17 cellular contexts compared by ENCODE assay signal in the genomic region with DNA sequence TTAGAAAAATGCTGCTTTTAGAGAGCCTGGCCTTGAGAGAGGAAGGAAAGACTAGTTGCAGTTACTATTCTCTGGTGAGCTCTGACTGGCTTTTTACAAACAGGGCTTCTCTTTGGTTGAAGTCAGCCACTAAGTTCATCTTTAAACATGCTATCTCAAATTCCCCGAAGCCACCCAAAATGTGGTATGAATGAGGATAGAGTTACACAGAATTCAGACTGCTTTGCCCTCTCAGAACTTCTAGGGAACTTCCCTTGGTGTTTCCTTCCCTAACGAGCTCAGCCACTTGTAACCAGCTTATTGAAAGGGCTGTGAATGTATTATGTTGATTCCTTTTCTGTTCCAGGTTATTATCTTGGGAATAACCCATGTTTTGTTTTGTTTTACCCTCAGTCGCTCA.
DNase-seq lines count a peak whose midpoint lies in the region; ATAC-seq and TF ChIP-seq lines count a peak whose summit lies in the region.
"Had no signal": no experiment of that assay in that cellular context is flagged by ENCODE, and none has a peak within 500 bp of the region (broad histone marks: within the 10 kb centered on the region; RNA-seq: fewer than 3 reads in every experiment).

No MANE protein-coding gene starts in this region.

- H3K4me1 Mint-ChIP-seq in activated CD8-positive, alpha-beta T cell treated with anti-CD3 and anti-CD28 coated beads for 36 hours (ENCODE audit: low read depth): peaks cover 2% of the 10 kb centered on the region
- peaks cover 7% of the 10 kb centered on the region for H3K4me1 Mint-ChIP-seq in activated CD8-positive, alpha-beta T cell treated with anti-CD3 and anti-CD28 coated beads, Interleukin-2, amount 10 ng/mL, durations not matched to agents 7 days and 5 days (ENCODE audit: low read depth)
- peaks cover 69% of the 10 kb centered on the region for H3K4me1 Mint-ChIP-seq in dendritic cell treated with granulocyte-macrophage colony-stimulating factor and Interleukin-4, amounts not matched to agents 40 ng/mL and 50 ng/mL, for 4 days (ENCODE audit: low read depth)
- H3K4me1 Mint-ChIP-seq in stimulated activated memory B cell treated with anti-CD40 and anti-IgM and Interleukin-4, amounts not matched to agents 10 μg/mL and 1 μg/mL and 100 μg/mL, for 72 hours: peaks cover 91% of the 10 kb centered on the region

- TF ChIP-seq CTCF in activated CD8-positive, alpha-beta T cell treated with anti-CD3 and anti-CD28 coated beads for 36 hours (IDR thresholded peaks at IDR 0.05): no peak

- DNase-seq in activated CD8-positive, alpha-beta T cell treated with anti-CD3 and anti-CD28 coated beads for 36 hours: no peak
- DNase-seq in activated CD8-positive, alpha-beta T cell treated with anti-CD3 and anti-CD28 coated beads, Interleukin-2, amount 10 ng/mL, durations not matched to agents 7 days and 5 days: no peak
- peak; percentile 77 to 84 for DNase-seq in Kasumi-1 (lab: John Stamatoyannopoulos, UW)
- no peak for DNase-seq in NCI-H2196 (lab: John Stamatoyannopoulos, UW; ENCODE audit: unreplicated experiment)
- DNase-seq in left lobe of liver (ENCODE audit: low spot score): no peak
- DNase-seq in stimulated activated CD4-positive, alpha-beta T cell treated with anti-CD3 and anti-CD28 coated beads, Interleukin-4, amount 100 ng/mL, for 4 hours: no peak
- DNase-seq: ACHN; activated CD8-positive, alpha-beta memory T cell treated with anti-CD3 and anti-CD28 coated beads for 24 hours; activated gamma-delta T cell; COR-L47; GOT3; heart right ventricle; kidney glomerular epithelial cell; NCI-H2107; NCI-H82 had no signal

- H3K27ac Mint-ChIP-seq in activated CD8-positive, alpha-beta T cell treated with anti-CD3 and anti-CD28 coated beads for 36 hours: no peak overlapping the region
- no peak overlapping the region for H3K27ac Mint-ChIP-seq in activated CD8-positive, alpha-beta T cell treated with anti-CD3 and anti-CD28 coated beads, Interleukin-2, amount 10 ng/mL, durations not matched to agents 7 days and 5 days
- H3K27ac Mint-ChIP-seq in dendritic cell treated with granulocyte-macrophage colony-stimulating factor and Interleukin-4, amounts not matched to agents 40 ng/mL and 50 ng/mL, for 4 days: peak overlapping the region; percentile 88
- H3K27ac Mint-ChIP-seq in stimulated activated memory B cell treated with anti-CD40 and anti-IgM and Interleukin-4, amounts not matched to agents 10 μg/mL and 1 μg/mL and 100 μg/mL, for 72 hours: peak overlapping the region; percentile 98

- CTCF ChIA-PET in activated CD8-positive, alpha-beta T cell treated with anti-CD3 and anti-CD28 coated beads for 36 hours (lab: Charles Lee): interaction anchor here (1.0 to 1.4 kb wide), 2 partner anchors 104 to 159 kb away, joined by 3 to 4 read pairs; no protein-coding TSS in a partner anchor
- CTCF ChIA-PET in activated CD8-positive, alpha-beta T cell treated with anti-CD3 and anti-CD28 coated beads, Interleukin-2, amount 10 ng/mL, durations not matched to agents 7 days and 5 days (lab: Charles Lee): interaction anchor here (1.0 kb wide), 1 partner anchor 81 kb away, joined by 4 read pairs; no protein-coding TSS in a partner anchor

- peak; percentile 61 for ATAC-seq in activated CD8-positive, alpha-beta T cell treated with anti-CD3 and anti-CD28 coated beads for 36 hours
- ATAC-seq in activated CD8-positive, alpha-beta T cell treated with anti-CD3 and anti-CD28 coated beads, Interleukin-2, amount 10 ng/mL, durations not matched to agents 7 days and 5 days: no peak
- peak; percentile 66 for ATAC-seq in stimulated activated memory B cell treated with anti-CD40 and anti-IgM and Interleukin-4, amounts not matched to agents 10 μg/mL and 1 μg/mL and 100 μg/mL, for 72 hours
- no peak for ATAC-seq in left lobe of liver
- ATAC-seq: heart right ventricle had no signal

- H3K4me3 Mint-ChIP-seq in activated CD8-positive, alpha-beta T cell treated with anti-CD3 and anti-CD28 coated beads for 36 hours: no peak overlapping the region
- H3K4me3 Mint-ChIP-seq in activated CD8-positive, alpha-beta T cell treated with anti-CD3 and anti-CD28 coated beads, Interleukin-2, amount 10 ng/mL, durations not matched to agents 7 days and 5 days: no peak overlapping the region
- H3K4me3 Mint-ChIP-seq in dendritic cell treated with granulocyte-macrophage colony-stimulating factor and Interleukin-4, amounts not matched to agents 40 ng/mL and 50 ng/mL, for 4 days: no peak overlapping the region
- H3K4me3 Mint-ChIP-seq in stimulated activated memory B cell treated with anti-CD40 and anti-IgM and Interleukin-4, amounts not matched to agents 10 μg/mL and 1 μg/mL and 100 μg/mL, for 72 hours: peak overlapping the region; percentile 39

- H3K27me3 Mint-ChIP-seq in activated CD8-positive, alpha-beta T cell treated with anti-CD3 and anti-CD28 coated beads for 36 hours: no peaks in the 10 kb centered on the region
- no peaks in the 10 kb centered on the region for H3K27me3 Mint-ChIP-seq in activated CD8-positive, alpha-beta T cell treated with anti-CD3 and anti-CD28 coated beads, Interleukin-2, amount 10 ng/mL, durations not matched to agents 7 days and 5 days (ENCODE audit: low read depth)
- no peaks in the 10 kb centered on the region for H3K27me3 Mint-ChIP-seq in dendritic cell treated with granulocyte-macrophage colony-stimulating factor and Interleukin-4, amounts not matched to agents 40 ng/mL and 50 ng/mL, for 4 days
- H3K27me3 Mint-ChIP-seq in stimulated activated memory B cell treated with anti-CD40 and anti-IgM and Interleukin-4, amounts not matched to agents 10 μg/mL and 1 μg/mL and 100 μg/mL, for 72 hours: no peaks in the 10 kb centered on the region

- peaks cover 3% of the 10 kb centered on the region for H3K36me3 Mint-ChIP-seq in activated CD8-positive, alpha-beta T cell treated with anti-CD3 and anti-CD28 coated beads for 36 hours (ENCODE audit: low read depth)
- H3K36me3 Mint-ChIP-seq in activated CD8-positive, alpha-beta T cell treated with anti-CD3 and anti-CD28 coated beads, Interleukin-2, amount 10 ng/mL, durations not matched to agents 7 days and 5 days (ENCODE audit: low read depth): no peaks in the 10 kb centered on the region
- peaks cover 18% of the 10 kb centered on the region for H3K36me3 Mint-ChIP-seq in dendritic cell treated with granulocyte-macrophage colony-stimulating factor and Interleukin-4, amounts not matched to agents 40 ng/mL and 50 ng/mL, for 4 days (ENCODE audit: low read depth)
- peaks cover 9% of the 10 kb centered on the region for H3K36me3 Mint-ChIP-seq in stimulated activated memory B cell treated with anti-CD40 and anti-IgM and Interleukin-4, amounts not matched to agents 10 μg/mL and 1 μg/mL and 100 μg/mL, for 72 hours

- intact Hi-C loops in activated CD8-positive, alpha-beta T cell treated with anti-CD3 and anti-CD28 coated beads for 36 hours (cut with micrococcal nuclease): no loop called here
- intact Hi-C loops in dendritic cell treated with granulocyte-macrophage colony-stimulating factor and Interleukin-4, amounts not matched to agents 40 ng/mL and 50 ng/mL, for 4 days (cut with micrococcal nuclease): loop anchor here (5.0 to 10.0 kb wide), 2 partner anchors 84 to 171 kb away; a partner anchor contains a TSS

- peaks cover 3% of the 10 kb centered on the region for H3K9me3 Mint-ChIP-seq in activated CD8-positive, alpha-beta T cell treated with anti-CD3 and anti-CD28 coated beads for 36 hours
- no peaks in the 10 kb centered on the region for H3K9me3 Mint-ChIP-seq in activated CD8-positive, alpha-beta T cell treated with anti-CD3 and anti-CD28 coated beads, Interleukin-2, amount 10 ng/mL, durations not matched to agents 7 days and 5 days (ENCODE audit: insufficient read depth)
- peaks cover 7% of the 10 kb centered on the region for H3K9me3 Mint-ChIP-seq in dendritic cell treated with granulocyte-macrophage colony-stimulating factor and Interleukin-4, amounts not matched to agents 40 ng/mL and 50 ng/mL, for 4 days
- no peaks in the 10 kb centered on the region for H3K9me3 Mint-ChIP-seq in stimulated activated memory B cell treated with anti-CD40 and anti-IgM and Interleukin-4, amounts not matched to agents 10 μg/mL and 1 μg/mL and 100 μg/mL, for 72 hours

- POLR2A ChIA-PET in activated CD8-positive, alpha-beta T cell treated with anti-CD3 and anti-CD28 coated beads for 36 hours (lab: Charles Lee): no interaction called here
- POLR2A ChIA-PET in activated CD8-positive, alpha-beta T cell treated with anti-CD3 and anti-CD28 coated beads, Interleukin-2, amount 10 ng/mL, durations not matched to agents 7 days and 5 days (lab: Charles Lee): no interaction called here

Comparison
In these comparisons a context has a peak if more than half of its experiments do, and no peak if none do; other contexts are left out.
1. ATAC-seq: peak in activated CD8-positive, alpha-beta T cell treated with anti-CD3 and anti-CD28 coated beads for 36 hours (single experiment) and stimulated activated memory B cell treated with anti-CD40 and anti-IgM and Interleukin-4, amounts not matched to agents 10 μg/mL and 1 μg/mL and 100 μg/mL, for 72 hours (single experiment); none in activated CD8-positive, alpha-beta T cell treated with anti-CD3 and anti-CD28 coated beads, Interleukin-2, amount 10 ng/mL, durations not matched to agents 7 days and 5 days (single experiment) and left lobe of liver (single experiment).
2. DNase-seq: peak in Kasumi-1 (2 of 2); none in activated CD8-positive, alpha-beta T cell treated with anti-CD3 and anti-CD28 coated beads for 36 hours (single experiment), activated CD8-positive, alpha-beta T cell treated with anti-CD3 and anti-CD28 coated beads, Interleukin-2, amount 10 ng/mL, durations not matched to agents 7 days and 5 days (single experiment), NCI-H2196 (single experiment), left lobe of liver (single experiment) and stimulated activated CD4-positive, alpha-beta T cell treated with anti-CD3 and anti-CD28 coated beads, Interleukin-4, amount 100 ng/mL, for 4 hours (0 of 2).
3. H3K27ac Mint-ChIP-seq: peak in dendritic cell treated with granulocyte-macrophage colony-stimulating factor and Interleukin-4, amounts not matched to agents 40 ng/mL and 50 ng/mL, for 4 days (single experiment) and stimulated activated memory B cell treated with anti-CD40 and anti-IgM and Interleukin-4, amounts not matched to agents 10 μg/mL and 1 μg/mL and 100 μg/mL, for 72 hours (single experiment); none in activated CD8-positive, alpha-beta T cell treated with anti-CD3 and anti-CD28 coated beads for 36 hours (single experiment) and activated CD8-positive, alpha-beta T cell treated with anti-CD3 and anti-CD28 coated beads, Interleukin-2, amount 10 ng/mL, durations not matched to agents 7 days and 5 days (single experiment).